ENCODE assay signal across 20 cellular contexts in the genomic region with DNA sequence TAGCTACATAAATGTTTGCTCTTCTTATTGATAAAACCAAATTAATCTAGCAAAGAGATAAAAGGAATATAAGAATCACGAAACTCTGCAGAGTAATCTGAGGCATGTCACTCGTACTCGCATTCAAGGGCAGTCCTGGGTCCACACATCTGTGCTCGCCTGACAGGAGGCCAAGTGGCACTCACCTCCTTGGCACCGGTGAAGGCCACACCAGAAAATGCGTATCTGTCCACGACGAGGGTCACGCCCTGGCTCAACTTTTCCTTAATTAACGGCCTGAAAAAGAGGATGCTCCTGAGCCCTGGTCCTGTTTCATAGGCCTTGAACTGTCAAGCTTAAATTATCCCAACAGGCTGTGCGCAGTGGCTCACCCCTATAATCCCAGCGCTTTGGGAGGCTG.
"Had no signal": no experiment of that assay in that cellular context is flagged by ENCODE, and none has a peak within 500 bp of the region (broad histone marks: within the 10 kb centered on the region; RNA-seq: fewer than 3 reads in every experiment).

No MANE protein-coding gene starts in this region.

- H3K4me3 ChIP-seq: lower lobe of right lung, thoracic aorta, upper lobe of left lung had no signal

- H3K4me3 Mint-ChIP-seq: activated T-cell treated with anti-CD3 and anti-CD28 coated beads, Interleukin-2, amount 50 U/mL, for 72 hours; natural killer cell treated with Interleukin-12 subunit alpha and Interleukin-12 subunit beta and Interleukin-15 and Interleukin-18, amount 100 ng/mL, for 72 hours; stimulated activated memory B cell treated with anti-CD40 and anti-IgM and Interleukin-4, amounts not matched to agents 10 μg/mL and 1 μg/mL and 100 μg/mL, for 72 hours had no signal

- H3K9ac ChIP-seq: parathyroid adenoma had no signal

- H3K4me1 Mint-ChIP-seq: stimulated activated memory B cell treated with anti-CD40 and anti-IgM and Interleukin-4, amounts not matched to agents 10 μg/mL and 1 μg/mL and 100 μg/mL, for 72 hours had no signal

- H3K27me3 ChIP-seq: foreskin keratinocyte, neutrophil, upper lobe of left lung had no signal

- H3K27ac Mint-ChIP-seq: activated T-cell treated with anti-CD3 and anti-CD28 coated beads, Interleukin-2, amount 50 U/mL, for 72 hours; natural killer cell treated with Interleukin-12 subunit alpha and Interleukin-12 subunit beta and Interleukin-15 and Interleukin-18, amount 100 ng/mL, for 72 hours; stimulated activated memory B cell treated with anti-CD40 and anti-IgM and Interleukin-4, amounts not matched to agents 10 μg/mL and 1 μg/mL and 100 μg/mL, for 72 hours had no signal

- H3K79me2 ChIP-seq: parathyroid adenoma had no signal

- H3K4me1 ChIP-seq: foreskin keratinocyte, lower lobe of right lung, parathyroid adenoma, upper lobe of left lung had no signal

- H2AFZ ChIP-seq: parathyroid adenoma had no signal

- ATAC-seq: activated T-cell treated with anti-CD3 and anti-CD28 coated beads, Interleukin-2, amount 50 U/mL, for 72 hours; foreskin keratinocyte; natural killer cell treated with Interleukin-12 subunit alpha and Interleukin-12 subunit beta and Interleukin-15 and Interleukin-18, amount 100 ng/mL, for 72 hours; stimulated activated memory B cell treated with anti-CD40 and anti-IgM and Interleukin-4, amounts not matched to agents 10 μg/mL and 1 μg/mL and 100 μg/mL, for 72 hours had no signal

- H3K9me3 ChIP-seq: lower lobe of right lung, neutrophil, thoracic aorta, upper lobe of left lung had no signal

- H3K9me3 Mint-ChIP-seq: activated T-cell treated with anti-CD3 and anti-CD28 coated beads, Interleukin-2, amount 50 U/mL, for 72 hours; natural killer cell treated with Interleukin-12 subunit alpha and Interleukin-12 subunit beta and Interleukin-15 and Interleukin-18, amount 100 ng/mL, for 72 hours; stimulated activated memory B cell treated with anti-CD40 and anti-IgM and Interleukin-4, amounts not matched to agents 10 μg/mL and 1 μg/mL and 100 μg/mL, for 72 hours had no signal

- H3K27me3 Mint-ChIP-seq: natural killer cell treated with Interleukin-12 subunit alpha and Interleukin-12 subunit beta and Interleukin-15 and Interleukin-18, amount 100 ng/mL, for 72 hours; stimulated activated memory B cell treated with anti-CD40 and anti-IgM and Interleukin-4, amounts not matched to agents 10 μg/mL and 1 μg/mL and 100 μg/mL, for 72 hours had no signal

- H3K27ac ChIP-seq: foreskin keratinocyte, lower lobe of right lung, neutrophil, parathyroid adenoma, thoracic aorta, upper lobe of left lung, VCaP had no signal

- DNase-seq: activated CD4-positive, CD25-positive, alpha-beta regulatory T cell treated with anti-CD3 and anti-CD28 coated beads, Interleukin-2, amount 50 U/mL, for 72 hours; activated effector memory CD4-positive, alpha-beta T cell treated with anti-CD3 and anti-CD28 coated beads, Interleukin-2, amount 50 U/mL, for 16 hours; activated naive CD4-positive, alpha-beta T cell treated with anti-CD3 and anti-CD28 coated beads, Interleukin-2, amount 50 U/mL, for 16 hours; activated T-cell treated with anti-CD3 and anti-CD28 coated beads, Interleukin-2, amount 50 U/mL, for 72 hours; dermis blood vessel endothelial cell; effector memory CD4-positive, alpha-beta T cell; foreskin keratinocyte; hippocampal formation; left cardiac atrium; lower lobe of right lung; small intestine; stimulated activated CD4-positive, alpha-beta T cell treated with anti-CD3 and anti-CD28 coated beads, Interleukin-4, amount 100 ng/mL, for 24 hours; T-helper 2 cell; upper lobe of left lung had no signal
